1 cellular context compared by ENCODE assay signal in the genomic region with DNA sequence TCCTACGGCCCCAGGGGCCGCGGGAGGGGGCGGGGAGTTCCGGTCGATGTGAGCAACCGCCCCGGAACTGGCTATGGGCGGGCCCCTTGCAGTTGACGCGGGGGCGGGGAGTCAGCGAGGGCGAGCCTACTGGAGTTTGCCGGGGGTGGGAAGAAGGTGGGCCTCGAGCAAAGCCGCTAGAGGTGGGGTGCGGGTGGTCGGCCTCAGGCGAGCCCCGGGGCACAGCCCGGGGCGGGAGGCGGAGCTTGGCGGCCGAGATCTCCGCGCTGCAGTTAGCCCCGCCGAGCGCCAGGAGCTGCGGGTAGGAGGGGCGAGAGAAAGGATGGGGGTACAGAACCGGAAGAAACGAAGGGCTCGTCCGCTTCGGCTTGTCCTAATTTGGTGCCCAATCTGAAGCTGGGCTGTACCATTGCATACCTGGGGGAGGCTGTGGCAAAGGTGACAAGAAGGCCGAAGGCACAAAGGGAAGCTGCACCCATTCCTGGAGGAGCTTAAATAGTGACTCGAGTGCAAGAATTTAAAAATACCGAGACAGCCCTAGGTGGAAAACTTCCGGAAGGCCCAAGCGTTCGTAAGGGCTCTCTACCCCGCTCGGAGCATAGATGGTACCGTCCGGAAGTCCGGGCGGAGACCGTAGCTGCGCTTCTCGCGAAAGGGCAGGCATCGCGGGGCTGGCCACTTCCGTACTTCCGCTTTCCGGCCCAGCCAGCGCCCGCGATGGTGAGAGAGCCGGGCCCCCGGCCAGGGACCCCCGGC.
A peak's percentile ranks its signal among the peaks of the same experiment; 100 is the strongest.
TF ChIP-seq lines count a peak whose summit lies in the region.

Gene ARPC4 (plus strand): TSS at position 678 of the 756 bp plus-strand sequence. CDS start 40 bp downstream, at position 718.
Gene TADA3 (minus strand): TSS at position 69 of the 756 bp plus-strand sequence. CDS start 1,007 bp downstream, outside the sequence.

TF ChIP-seq in K562, 482 proteins besides CTCF, POLR2A, EP300 and RAD21 (continued from another document and continues in another):
- TF ChIP-seq TEAD2 (tag; IDR thresholded peaks at IDR 0.05) (no peak), ZNF644 (tag; IDR thresholded peaks at IDR 0.05; ENCODE audit: low read depth) (no peak), DLX4 (CRISPR knock-in tag; IDR thresholded peaks at IDR 0.05) (no peak), CLOCK (CRISPR knock-in tag; IDR thresholded peaks at IDR 0.05; ENCODE audit: borderline replicate concordance) (no peak), NR2C1 (IDR thresholded peaks at IDR 0.05) (no peak), NR2C1 (tag; IDR thresholded peaks at IDR 0.05) (no peak), CUX1 (CRISPR knock-in tag; IDR thresholded peaks at IDR 0.05) (no peak), CXXC5 (CRISPR knock-in tag; IDR thresholded peaks at IDR 0.05) (peak; percentile 75), ZNF280A (IDR thresholded peaks at IDR 0.05; ENCODE audit: low read depth, partially characterized antibody) (no peak), SRF (CRISPR knock-in tag; IDR thresholded peaks at IDR 0.05) (peak; percentile 99), TAF1 (IDR thresholded peaks at IDR 0.05; ENCODE audit: control insufficient read depth, extremely low read depth, insufficient read depth, low read length, severe bottlenecking) (peak; percentile 97), NCOA4 (IDR thresholded peaks at IDR 0.05; ENCODE audit: partially characterized antibody) (no peak), SOX6 (IDR thresholded peaks at IDR 0.05) (no peak; the same call in 1 of the 2 replicates), ZNF324 (CRISPR knock-in tag; IDR thresholded peaks at IDR 0.05) (no peak), BCOR (IDR thresholded peaks at IDR 0.05) (no peak), MXI1 (IDR thresholded peaks at IDR 0.05; ENCODE audit: low read depth, low read length) (0 out of 2 replicates have a peak, but pooled peaks have one; percentile 48), RBM14 (IDR thresholded peaks at IDR 0.05; ENCODE audit: borderline replicate concordance, insufficient read depth, low read depth, low read length) (no peak), PHB2 (IDR thresholded peaks at IDR 0.05; ENCODE audit: low read depth) (no peak; the same call in 1 of the 2 replicates), FOXP1 (CRISPR knock-in tag; IDR thresholded peaks at IDR 0.05) (no peak), RBBP5 (IDR thresholded peaks at IDR 0.05; ENCODE audit: borderline replicate concordance, insufficient read depth, low read length, poor library complexity, severe bottlenecking) (peak; percentile 79), NCOA2 (IDR thresholded peaks at IDR 0.05; ENCODE audit: partially characterized antibody in 2 of 2) (no peak), ZNF282 (CRISPR knock-in tag; IDR thresholded peaks at IDR 0.05) (no peak), ZNF764 (CRISPR knock-in tag; IDR thresholded peaks at IDR 0.05; ENCODE audit: low read depth) (no peak), PHF20 (IDR thresholded peaks at IDR 0.05; ENCODE audit: partially characterized antibody) (peak; percentile 55), POLR2H (tag; IDR thresholded peaks at IDR 0.05; ENCODE audit: low read depth) (peak; percentile 86), ZNF584 (CRISPR knock-in tag; IDR thresholded peaks at IDR 0.05; ENCODE audit: low read depth) (no peak), STAT5A (IDR thresholded peaks at IDR 0.05; ENCODE audit: borderline replicate concordance, low read length) (peak; percentile 34; the same call in 1 of the 2 replicates), YBX1 (IDR thresholded peaks at IDR 0.05) (no peak), ZNF696 (CRISPR knock-in tag; conservative IDR thresholded peaks at IDR 0.05) (no peak), SIRT6 (IDR thresholded peaks at IDR 0.05; ENCODE audit: low read depth, low read length) (no peak), MAFG (tag; conservative IDR thresholded peaks at IDR 0.05) (no peak), FUS (optimal IDR thresholded peaks at IDR 0.05; ENCODE audit: low read depth, low read length) (no peak)
- TF ChIP-seq, protein P1, sequence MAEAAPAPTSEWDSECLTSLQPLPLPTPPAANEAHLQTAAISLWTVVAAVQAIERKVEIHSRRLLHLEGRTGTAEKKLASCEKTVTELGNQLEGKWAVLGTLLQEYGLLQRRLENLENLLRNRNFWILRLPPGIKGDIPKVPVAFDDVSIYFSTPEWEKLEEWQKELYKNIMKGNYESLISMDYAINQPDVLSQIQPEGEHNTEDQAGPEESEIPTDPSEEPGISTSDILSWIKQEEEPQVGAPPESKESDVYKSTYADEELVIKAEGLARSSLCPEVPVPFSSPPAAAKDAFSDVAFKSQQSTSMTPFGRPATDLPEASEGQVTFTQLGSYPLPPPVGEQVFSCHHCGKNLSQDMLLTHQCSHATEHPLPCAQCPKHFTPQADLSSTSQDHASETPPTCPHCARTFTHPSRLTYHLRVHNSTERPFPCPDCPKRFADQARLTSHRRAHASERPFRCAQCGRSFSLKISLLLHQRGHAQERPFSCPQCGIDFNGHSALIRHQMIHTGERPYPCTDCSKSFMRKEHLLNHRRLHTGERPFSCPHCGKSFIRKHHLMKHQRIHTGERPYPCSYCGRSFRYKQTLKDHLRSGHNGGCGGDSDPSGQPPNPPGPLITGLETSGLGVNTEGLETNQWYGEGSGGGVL (CRISPR knock-in tag; IDR thresholded peaks at IDR 0.05): no peak
- TF ChIP-seq, protein P2, sequence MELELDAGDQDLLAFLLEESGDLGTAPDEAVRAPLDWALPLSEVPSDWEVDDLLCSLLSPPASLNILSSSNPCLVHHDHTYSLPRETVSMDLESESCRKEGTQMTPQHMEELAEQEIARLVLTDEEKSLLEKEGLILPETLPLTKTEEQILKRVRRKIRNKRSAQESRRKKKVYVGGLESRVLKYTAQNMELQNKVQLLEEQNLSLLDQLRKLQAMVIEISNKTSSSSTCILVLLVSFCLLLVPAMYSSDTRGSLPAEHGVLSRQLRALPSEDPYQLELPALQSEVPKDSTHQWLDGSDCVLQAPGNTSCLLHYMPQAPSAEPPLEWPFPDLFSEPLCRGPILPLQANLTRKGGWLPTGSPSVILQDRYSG (tag; conservative IDR thresholded peaks at IDR 0.05; ENCODE audit: low read depth): 0 out of 2 replicates have a peak, but pooled peaks have one; percentile 4
- TF ChIP-seq, protein P3, sequence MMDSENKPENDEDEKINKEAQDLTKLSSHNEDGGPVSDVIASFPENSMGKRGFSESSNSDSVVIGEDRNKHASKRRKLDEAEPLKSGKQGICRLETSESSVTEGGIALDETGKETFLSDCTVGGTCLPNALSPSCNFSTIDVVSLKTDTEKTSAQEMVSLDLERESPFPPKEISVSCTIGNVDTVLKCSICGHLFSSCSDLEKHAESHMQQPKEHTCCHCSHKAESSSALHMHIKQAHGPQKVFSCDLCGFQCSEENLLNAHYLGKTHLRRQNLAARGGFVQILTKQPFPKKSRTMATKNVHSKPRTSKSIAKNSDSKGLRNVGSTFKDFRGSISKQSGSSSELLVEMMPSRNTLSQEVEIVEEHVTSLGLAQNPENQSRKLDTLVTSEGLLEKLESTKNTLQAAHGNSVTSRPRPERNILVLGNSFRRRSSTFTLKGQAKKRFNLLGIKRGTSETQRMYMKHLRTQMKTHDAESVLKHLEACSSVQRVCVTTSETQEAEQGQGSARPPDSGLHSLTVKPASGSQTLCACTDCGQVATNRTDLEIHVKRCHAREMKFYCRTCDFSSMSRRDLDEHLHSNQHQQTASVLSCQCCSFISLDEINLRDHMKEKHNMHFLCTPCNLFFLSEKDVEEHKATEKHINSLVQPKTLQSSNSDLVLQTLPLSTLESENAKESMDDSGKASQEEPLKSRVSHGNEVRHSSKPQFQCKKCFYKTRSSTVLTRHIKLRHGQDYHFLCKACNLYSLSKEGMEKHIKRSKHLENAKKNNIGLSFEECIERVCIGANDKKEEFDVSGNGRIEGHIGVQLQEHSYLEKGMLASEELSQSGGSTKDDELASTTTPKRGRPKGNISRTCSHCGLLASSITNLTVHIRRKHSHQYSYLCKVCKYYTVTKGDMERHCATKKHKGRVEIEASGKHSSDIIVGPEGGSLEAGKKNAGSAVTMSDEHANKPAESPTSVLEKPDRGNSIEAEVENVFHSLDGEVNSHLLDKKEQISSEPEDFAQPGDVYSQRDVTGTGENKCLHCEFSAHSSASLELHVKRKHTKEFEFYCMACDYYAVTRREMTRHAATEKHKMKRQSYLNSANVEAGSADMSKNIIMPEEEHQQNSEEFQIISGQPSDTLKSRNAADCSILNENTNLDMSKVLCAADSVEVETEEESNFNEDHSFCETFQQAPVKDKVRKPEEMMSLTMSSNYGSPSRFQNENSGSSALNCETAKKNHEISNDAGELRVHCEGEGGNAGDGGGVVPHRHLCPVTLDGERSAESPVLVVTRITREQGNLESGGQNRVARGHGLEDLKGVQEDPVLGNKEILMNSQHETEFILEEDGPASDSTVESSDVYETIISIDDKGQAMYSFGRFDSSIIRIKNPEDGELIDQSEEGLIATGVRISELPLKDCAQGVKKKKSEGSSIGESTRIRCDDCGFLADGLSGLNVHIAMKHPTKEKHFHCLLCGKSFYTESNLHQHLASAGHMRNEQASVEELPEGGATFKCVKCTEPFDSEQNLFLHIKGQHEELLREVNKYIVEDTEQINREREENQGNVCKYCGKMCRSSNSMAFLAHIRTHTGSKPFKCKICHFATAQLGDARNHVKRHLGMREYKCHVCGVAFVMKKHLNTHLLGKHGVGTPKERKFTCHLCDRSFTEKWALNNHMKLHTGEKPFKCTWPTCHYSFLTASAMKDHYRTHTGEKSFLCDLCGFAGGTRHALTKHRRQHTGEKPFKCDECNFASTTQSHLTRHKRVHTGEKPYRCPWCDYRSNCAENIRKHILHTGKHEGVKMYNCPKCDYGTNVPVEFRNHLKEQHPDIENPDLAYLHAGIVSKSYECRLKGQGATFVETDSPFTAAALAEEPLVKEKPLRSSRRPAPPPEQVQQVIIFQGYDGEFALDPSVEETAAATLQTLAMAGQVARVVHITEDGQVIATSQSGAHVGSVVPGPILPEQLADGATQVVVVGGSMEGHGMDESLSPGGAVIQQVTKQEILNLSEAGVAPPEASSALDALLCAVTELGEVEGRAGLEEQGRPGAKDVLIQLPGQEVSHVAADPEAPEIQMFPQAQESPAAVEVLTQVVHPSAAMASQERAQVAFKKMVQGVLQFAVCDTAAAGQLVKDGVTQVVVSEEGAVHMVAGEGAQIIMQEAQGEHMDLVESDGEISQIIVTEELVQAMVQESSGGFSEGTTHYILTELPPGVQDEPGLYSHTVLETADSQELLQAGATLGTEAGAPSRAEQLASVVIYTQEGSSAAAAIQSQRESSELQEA (IDR thresholded peaks at IDR 0.05; ENCODE audit: low read depth): peak; percentile 51; the same call in 1 of the 2 replicates
